Comparison of ENCODE assay signal across 1 cellular context in genomic region chr6:43428112-43428570, GRCh38.
TF ChIP-seq lines count a peak whose summit lies in the region.

No MANE protein-coding gene starts in this region.

TF ChIP-seq in GM12878, 131 proteins besides CTCF, POLR2A, EP300 and RAD21:
- TF ChIP-seq SMARCA5 (IDR thresholded peaks at IDR 0.05) (0 out of 2 replicates have a peak, but pooled peaks have one; percentile 7), SKIL (IDR thresholded peaks at IDR 0.05; ENCODE audit: low read depth, poor library complexity, severe bottlenecking) (no peak), BRCA1 (IDR thresholded peaks at IDR 0.05; ENCODE audit: low read depth, low read length) (no peak), TBL1XR1 (IDR thresholded peaks at IDR 0.05; ENCODE audit: low read depth, low read length) (no peak), ZSCAN29 (IDR thresholded peaks at IDR 0.05) (no peak), TAF1 (IDR thresholded peaks at IDR 0.05; ENCODE audit: borderline replicate concordance, low read depth, low read length) (no peak), ZNF384 (IDR thresholded peaks at IDR 0.05; ENCODE audit: borderline replicate concordance, low read depth, low read length) (no peak), NKRF (conservative IDR thresholded peaks at IDR 0.05) (peak; percentile 36; the same call in 1 of the 2 replicates), SUPT20H (IDR thresholded peaks at IDR 0.05; ENCODE audit: borderline replicate concordance, control insufficient read depth, low read depth, low read length) (no peak), NBN (IDR thresholded peaks at IDR 0.05) (0 out of 2 replicates have a peak, but pooled peaks have one; percentile 9), REST (IDR thresholded peaks at IDR 0.05; ENCODE audit: low read depth, low read length) (no peak), ZBED1 (IDR thresholded peaks at IDR 0.05; ENCODE audit: borderline replicate concordance) (no peak), BHLHE40 (IDR thresholded peaks at IDR 0.05; ENCODE audit: borderline replicate concordance in 1 of 2, low read depth in 2 of 2, low read length in 1 of 2) (no peak), NR2C2 (IDR thresholded peaks at IDR 0.05; ENCODE audit: borderline replicate concordance, control insufficient read depth, insufficient read length, low read depth) (no peak)
